9 cellular contexts compared by ENCODE assay signal in the genomic region with DNA sequence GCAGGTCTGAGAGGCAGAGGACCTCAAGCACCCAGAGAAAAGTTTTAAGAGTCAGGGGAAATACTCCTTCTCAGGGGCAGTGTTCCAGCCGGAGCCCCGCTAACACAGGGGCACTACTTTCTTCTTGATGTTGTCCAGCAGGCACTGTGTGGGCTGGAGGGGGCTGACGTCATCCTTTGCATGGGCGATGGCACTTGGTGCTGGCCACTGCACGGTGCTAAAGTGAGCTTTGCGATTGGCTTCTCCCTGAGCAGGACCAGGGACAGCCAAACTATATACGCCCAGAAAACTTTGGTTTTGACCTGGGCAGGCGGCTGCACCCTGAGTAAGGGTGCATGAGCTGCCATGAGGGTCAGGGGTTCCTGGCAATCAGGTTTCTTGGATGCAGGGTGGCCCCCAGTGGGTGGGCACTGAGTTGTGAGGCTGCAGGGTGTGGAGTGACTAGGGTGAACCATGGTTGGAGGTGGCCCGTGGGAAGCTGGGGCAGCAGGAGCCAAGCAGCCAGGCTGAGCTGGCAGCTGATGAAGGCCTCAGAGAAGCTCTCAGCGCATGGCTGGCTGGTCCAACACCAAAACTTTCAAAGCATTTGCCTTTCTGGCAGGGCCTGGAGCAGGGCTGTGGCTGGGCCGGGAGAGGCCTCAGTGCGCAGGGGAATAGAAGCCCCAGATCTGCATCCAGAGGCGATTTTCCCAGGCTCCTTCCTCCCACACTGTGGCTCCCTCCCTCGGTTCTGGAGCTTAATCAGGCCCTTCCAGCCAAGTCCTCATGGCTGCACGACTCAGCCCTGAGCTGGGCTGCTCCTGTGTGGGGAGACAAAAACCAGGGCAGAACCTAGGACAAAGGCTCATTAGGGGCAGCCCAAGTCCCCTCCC. TPM values are rescaled to one million over a fixed set of nuclear protein-coding genes. Genes with fewer than 3 reads are reported as not detected.
DNase-seq lines count a peak whose midpoint lies in the region; ATAC-seq and TF ChIP-seq lines count a peak whose summit lies in the region.
"Had no signal": no experiment of that assay in that cellular context is flagged by ENCODE, and none has a peak within 500 bp of the region (broad histone marks: within the 10 kb centered on the region; RNA-seq: fewer than 3 reads in every experiment).

No MANE protein-coding gene starts in this region.

- no peak overlapping the region for H2AFZ ChIP-seq in osteoblast (ENCODE audit: low read length)

- peak overlapping the region in 2 of 11 experiments; percentile 2 to 25; a peak in 3 of 22 replicates for H3K9ac ChIP-seq in BLaER1 treated with 17β-estradiol and CSF1 and Interleukin-3, amounts not matched to agents 10 nM and 100 nM

- H3K27me3 ChIP-seq in BLaER1 treated with 17β-estradiol and CSF1 and Interleukin-3, amounts not matched to agents 10 nM and 100 nM = no peaks in the 10 kb centered on the region
- no peaks in the 10 kb centered on the region for H3K27me3 ChIP-seq in osteoblast (ENCODE audit: insufficient read depth, low read length)

- DNase-seq in RPMI8226 (peak; percentile 15), fibroblast of mammary gland (ENCODE audit: low read depth) (peak; percentile 77), osteoblast (ENCODE audit: insufficient read length, low spot score, missing footprints) (peak; percentile 95), GM10266 (ENCODE audit: extremely low spot score) (no peak), UCSD-AML1 (lab: John Stamatoyannopoulos, UW; ENCODE audit: unreplicated experiment) (no peak)
- DNase-seq: NCI-H1092 treated with DMSO at 0.1 percent for 48 hours had no signal

- no peak overlapping the region for H3K4me3 ChIP-seq in BLaER1 treated with 17β-estradiol and CSF1 and Interleukin-3, amounts not matched to agents 10 nM and 100 nM
- H3K4me3 ChIP-seq in fibroblast of mammary gland (ENCODE audit: control insufficient read depth, low read depth, low read length) (no peak overlapping the region), osteoblast (ENCODE audit: insufficient read depth, low read length) (no peak overlapping the region)

- peaks cover 34 to 55% (median 47%) of the 10 kb centered on the region in 11 experiments for H3K36me3 ChIP-seq in BLaER1 treated with 17β-estradiol and CSF1 and Interleukin-3, amounts not matched to agents 10 nM and 100 nM
- peaks cover 24% of the 10 kb centered on the region for H3K36me3 ChIP-seq in osteoblast (ENCODE audit: insufficient read depth, low read length)

- peak overlapping the region in 6 of 11 experiments; percentile 17 to 61 (median 42); a peak in 8 of 22 replicates for H3K27ac ChIP-seq in BLaER1 treated with 17β-estradiol and CSF1 and Interleukin-3, amounts not matched to agents 10 nM and 100 nM
- H3K27ac ChIP-seq in osteoblast (ENCODE audit: low read depth, low read length) = peak overlapping the region; percentile 48

- H4K20me1 ChIP-seq in BLaER1 treated with 17β-estradiol and CSF1 and Interleukin-3, amounts not matched to agents 10 nM and 100 nM = peaks cover 0 to 23% (median 5%) of the 10 kb centered on the region in 11 experiments; a peak in 10 of 22 replicates
- no peaks in the 10 kb centered on the region for H4K20me1 ChIP-seq in osteoblast (ENCODE audit: insufficient read depth, low read length)

- ATAC-seq in HG03354 (IDR thresholded peaks at IDR 0.05; ENCODE audit: poor library complexity, severe bottlenecking, unreplicated experiment) = no peak
- no peak for ATAC-seq in HG02759 (IDR thresholded peaks at IDR 0.05; ENCODE audit: unreplicated experiment)

- peaks cover 12 to 55% (median 26%) of the 10 kb centered on the region in 10 experiments for H3K4me1 ChIP-seq in BLaER1 treated with 17β-estradiol and CSF1 and Interleukin-3, amounts not matched to agents 10 nM and 100 nM
- peaks cover 37% of the 10 kb centered on the region for H3K4me1 ChIP-seq in osteoblast (ENCODE audit: insufficient read depth, low read length)

- H3K79me2 ChIP-seq in osteoblast (ENCODE audit: insufficient read depth, low read length) = no peaks in the 10 kb centered on the region

- H3K4me2 ChIP-seq in BLaER1 treated with 17β-estradiol and CSF1 and Interleukin-3, amounts not matched to agents 10 nM and 100 nM = peak overlapping the region in 5 of 11 experiments; percentile 33 to 87 (median 71); a peak in 9 of 22 replicates
- peak overlapping the region; percentile 40 for H3K4me2 ChIP-seq in osteoblast (ENCODE audit: insufficient read depth, low read length)

- TF ChIP-seq CTCF in fibroblast of mammary gland (conservative IDR thresholded peaks at IDR 0.05; ENCODE audit: control insufficient read depth, insufficient read depth, low read depth, low read length) (no peak), osteoblast (IDR thresholded peaks at IDR 0.05; ENCODE audit: extremely low read depth, low read depth, low read length) (no peak), GM10266 (IDR thresholded peaks at IDR 0.05; ENCODE audit: control insufficient read depth, insufficient read depth, low read depth, missing control alignments) (no peak)

- no peaks in the 10 kb centered on the region for H3K9me3 ChIP-seq in BLaER1 treated with 17β-estradiol and CSF1 and Interleukin-3, amounts not matched to agents 10 nM and 100 nM (replicated peaks in 1 of 11)
- no peaks in the 10 kb centered on the region for H3K9me3 ChIP-seq in osteoblast (ENCODE audit: low read depth, low read length)

RNA-seq across cellular contexts. Expression of gene MRPS18A, which starts 18.3 kb away (rescaled TPM):
- total RNA-seq in osteoblast = 27.5 and 30.4 TPM in 2 replicates

RNA-seq across cellular contexts. Expression of gene RSPH9, which starts 24.4 kb away (rescaled TPM):
- total RNA-seq in osteoblast = under 0.01 and 0.36 TPM in 2 replicates

RNA-seq across cellular contexts. Expression of gene MAD2L1BP, which starts 33.6 kb away (rescaled TPM):
- 18.6 and 30.4 TPM in 2 replicates for total RNA-seq in osteoblast

RNA-seq across cellular contexts. Expression of gene GTPBP2, which starts 40.2 kb away (rescaled TPM):
- 74.3 and 84.0 TPM in 2 replicates for total RNA-seq in osteoblast

Comparison
In these comparisons a context has a peak if more than half of its experiments do, and no peak if none do; other contexts are left out.
1. DNase-seq: peak in RPMI8226 (single experiment), fibroblast of mammary gland (single experiment) and osteoblast (single experiment); none in GM10266 (single experiment) and UCSD-AML1 (single experiment).